ENCODE assay signal across 2 cellular contexts in genomic region chr1:116722016-116722838, GRCh38.
TF ChIP-seq lines count a peak whose summit lies in the region.

No MANE protein-coding gene starts in this region.

TF ChIP-seq in H1, 55 proteins besides CTCF, POLR2A, EP300 and RAD21:
- TF ChIP-seq HDAC2 (IDR thresholded peaks at IDR 0.05; ENCODE audit: borderline replicate concordance in 1 of 2, low read depth in 2 of 2, low read length in 2 of 2), result no peak
- TF ChIP-seq RXRA (IDR thresholded peaks at IDR 0.05; ENCODE audit: insufficient read depth, low read depth, low read length), result no peak
- no peak for TF ChIP-seq KDM5A (IDR thresholded peaks at IDR 0.05; ENCODE audit: low read length)
- TF ChIP-seq YY1 (IDR thresholded peaks at IDR 0.05; ENCODE audit: low read depth, low read length), result no peak
- TF ChIP-seq BCL11A (IDR thresholded peaks at IDR 0.05; ENCODE audit: low read depth in 2 of 2, low read length in 2 of 2), result no peak
- TF ChIP-seq SRF (IDR thresholded peaks at IDR 0.05; ENCODE audit: low read depth, low read length), result no peak
- no peak for TF ChIP-seq FOSL1 (IDR thresholded peaks at IDR 0.05; ENCODE audit: insufficient read depth, low read depth, low read length)
- no peak for TF ChIP-seq TAF1 (IDR thresholded peaks at IDR 0.05; ENCODE audit: low read depth, low read length)
- no peak for TF ChIP-seq NANOG (IDR thresholded peaks at IDR 0.05; ENCODE audit: insufficient read depth, low read depth, low read length, poor library complexity, severe bottlenecking)
- no peak for TF ChIP-seq POU5F1 (IDR thresholded peaks at IDR 0.05; ENCODE audit: low read depth, low read length)
- no peak for TF ChIP-seq EZH2 (IDR thresholded peaks at IDR 0.05; ENCODE audit: low read depth, low read length, severe bottlenecking)
- no peak for TF ChIP-seq SP1 (IDR thresholded peaks at IDR 0.05; ENCODE audit: low read depth, low read length)
- TF ChIP-seq, protein P1, sequence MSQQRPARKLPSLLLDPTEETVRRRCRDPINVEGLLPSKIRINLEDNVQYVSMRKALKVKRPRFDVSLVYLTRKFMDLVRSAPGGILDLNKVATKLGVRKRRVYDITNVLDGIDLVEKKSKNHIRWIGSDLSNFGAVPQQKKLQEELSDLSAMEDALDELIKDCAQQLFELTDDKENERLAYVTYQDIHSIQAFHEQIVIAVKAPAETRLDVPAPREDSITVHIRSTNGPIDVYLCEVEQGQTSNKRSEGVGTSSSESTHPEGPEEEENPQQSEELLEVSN (IDR thresholded peaks at IDR 0.05), result no peak
- TF ChIP-seq GTF2F1 (IDR thresholded peaks at IDR 0.05; ENCODE audit: borderline replicate concordance, low read depth, low read length), result no peak
- TF ChIP-seq BACH1 (IDR thresholded peaks at IDR 0.05; ENCODE audit: low read length), result no peak
TF ChIP-seq in H1: peak in this region for 0.

TF ChIP-seq in WTC11, 78 proteins besides CTCF, POLR2A, EP300 and RAD21:
- TF ChIP-seq ATF1 (CRISPR knock-in tag; IDR thresholded peaks at IDR 0.05), result no peak
- no peak for TF ChIP-seq GABPB1 (CRISPR knock-in tag; IDR thresholded peaks at IDR 0.05)
- no peak for TF ChIP-seq ZNF219 (CRISPR knock-in tag; IDR thresholded peaks at IDR 0.05; ENCODE audit: borderline replicate concordance)
- TF ChIP-seq ZMAT4 (CRISPR knock-in tag; IDR thresholded peaks at IDR 0.05), result no peak
